Comparison of ENCODE assay signal across 1 cellular context in the genomic region with DNA sequence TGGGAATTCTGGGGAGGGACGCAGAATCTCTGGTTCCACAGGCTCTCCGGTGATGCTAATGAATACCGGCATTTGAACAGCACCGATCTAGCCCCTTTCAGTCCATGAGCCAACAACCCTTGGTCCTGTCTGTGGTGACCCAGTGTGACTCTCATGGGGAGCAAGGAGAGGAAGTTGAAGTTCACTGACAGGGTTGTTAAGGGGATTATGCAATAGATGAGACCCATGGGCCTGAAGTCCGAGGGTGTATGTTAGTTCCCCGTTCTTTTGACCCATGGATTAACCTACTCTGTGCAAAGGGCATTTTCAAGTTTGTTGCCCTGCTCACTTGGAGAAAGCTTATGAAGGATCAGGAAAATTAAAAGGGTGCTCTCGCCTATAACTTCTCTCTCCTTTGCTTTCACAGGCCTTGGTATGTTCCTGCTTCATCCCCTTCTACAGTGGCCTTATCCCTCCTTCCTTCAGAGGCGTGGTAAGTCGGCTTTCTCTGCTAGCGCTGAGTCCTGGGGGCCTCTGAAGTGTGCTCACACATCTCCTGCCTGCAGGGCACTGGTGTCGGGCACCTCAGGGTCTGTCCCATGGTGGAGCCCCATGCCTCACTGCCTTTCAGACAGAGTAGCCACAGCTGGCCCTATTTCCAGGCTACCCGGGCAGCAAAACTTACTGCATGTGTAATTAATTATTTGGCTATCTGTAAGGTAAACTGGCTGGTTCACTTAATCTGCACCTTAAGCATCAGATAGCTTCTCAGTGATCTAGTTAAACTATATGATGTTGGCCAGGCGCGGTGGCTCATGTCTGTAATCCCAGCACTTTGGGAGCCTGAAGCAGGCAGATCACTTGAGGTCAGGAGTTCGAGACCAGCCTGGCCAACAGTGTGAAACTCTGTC.
TF ChIP-seq lines count a peak whose summit lies in the region.

No MANE protein-coding gene starts in this region.

TF ChIP-seq in HepG2, 621 proteins besides CTCF, POLR2A, EP300 and RAD21 (continued from another document):
- TF ChIP-seq ZBED4 (CRISPR knock-in tag; IDR thresholded peaks at IDR 0.05; ENCODE audit: borderline replicate concordance) (peak; percentile 23; the same call in 1 of the 2 replicates), KLF12 (CRISPR knock-in tag; IDR thresholded peaks at IDR 0.05; ENCODE audit: borderline replicate concordance) (0 out of 2 replicates have a peak, but pooled peaks have one; percentile 24)
